Comparison of ENCODE assay signal across 19 cellular contexts in genomic region chr22:38125731-38126344, GRCh38. TPM values are rescaled to one million over a fixed set of nuclear protein-coding genes. Genes with fewer than 3 reads are reported as not detected.
DNase-seq lines count a peak whose midpoint lies in the region; ATAC-seq and TF ChIP-seq lines count a peak whose summit lies in the region.
"Had no signal": no experiment of that assay in that cellular context is flagged by ENCODE, and none has a peak within 500 bp of the region (broad histone marks: within the 10 kb centered on the region; RNA-seq: fewer than 3 reads in every experiment).

No MANE protein-coding gene starts in this region.

- peaks cover 0 to 4% (median 0%) of the 10 kb centered on the region in 3 experiments; a peak in 2 of 7 replicates for H3K36me3 Mint-ChIP-seq in H9 (ENCODE audit: insufficient read depth in 1 of 3, low read depth in 3 of 3)

- peaks cover 4 to 7% of the 10 kb centered on the region in 2 experiments for H3K4me1 Mint-ChIP-seq in H9
- H3K4me1 Mint-ChIP-seq: CD14-positive monocyte had no signal

- no peak overlapping the region for H2BK120ac ChIP-seq in H9 (ENCODE audit: low read depth, low read length, poor library complexity, severe bottlenecking)

- H3K79me1 ChIP-seq in H9 (ENCODE audit: insufficient read depth, low read depth, low read length, poor library complexity, severe bottlenecking): no peaks in the 10 kb centered on the region

- no peak overlapping the region for H3T11ph ChIP-seq in H9 (ENCODE audit: low read length)

- H2BK15ac ChIP-seq in H9 (ENCODE audit: low read depth, low read length): no peak overlapping the region

- H3K27ac Mint-ChIP-seq in H9: peak overlapping the region in 2 of 3 experiments; percentile 68 to 86; a peak in 2 of 7 replicates
- H3K27ac Mint-ChIP-seq: CD14-positive monocyte had no signal

- no peak overlapping the region for H2AK5ac ChIP-seq in H9 (ENCODE audit: insufficient read length, low read length)

- H3K79me2 ChIP-seq in H9 (ENCODE audit: insufficient read depth, low read length): no peaks in the 10 kb centered on the region

- no peaks in the 10 kb centered on the region for H3K27me3 Mint-ChIP-seq in H9 (ENCODE audit: low read depth)

- intact Hi-C loops in psoas muscle (cut with DNase I) (no loop called here), stomach (cut with DNase I; ENCODE audit: low total_unique reads) (no loop called here)

- DNase-seq in NCI-H2081 (lab: John Stamatoyannopoulos, UW) (peak; percentile 23 to 57), NCI-H2081 treated with DMSO at 0.1 percent for 48 hours (lab: John Stamatoyannopoulos, UW) (no peak), H9 (no peak), psoas muscle (no peak), GM10266 (ENCODE audit: extremely low spot score) (no peak), dedifferentiated amniotic fluid mesenchymal stem cell (ENCODE audit: extremely low spot score) (no peak), stomach (no peak)
- DNase-seq: Caco-2, HCEC 1CT, IMR-90, Kasumi-1, NCI-H1105 treated with DMSO at 0.1 percent for 48 hours, NCI-H1930, NCI-H82, SHP77 treated with DMSO at 0.1 percent for 48 hours had no signal

- WGBS in H9 (ENCODE audit: extremely low coverage, insufficient read length, low lambda C conversion rate): no CpG with 5 or more reads among the region's 16 CpGs
- 35 to 54% (median 38%) methylated on average over 15 to 16 of the region's 16 CpGs for WGBS in psoas muscle, 3 donors
- 67 to 90% (median 88%) methylated on average over 6 to 16 of the region's 16 CpGs for WGBS in stomach, 5 donors

- H3K14ac ChIP-seq in H9 (ENCODE audit: insufficient read depth, low read length): no peak overlapping the region; the same call in 1 of the 2 replicates

- H2BK5ac ChIP-seq in H9 (ENCODE audit: insufficient read length, low read length): no peak overlapping the region

- no peaks in the 10 kb centered on the region for H3K23me2 ChIP-seq in H9 (ENCODE audit: insufficient read length, low read depth, low read length, poor library complexity, severe bottlenecking)

- no peak overlapping the region for H2BK20ac ChIP-seq in H9 (ENCODE audit: low read depth, low read length, poor library complexity, severe bottlenecking)

- no peak overlapping the region for H2AFZ ChIP-seq in H9 (ENCODE audit: low read length)

- no peaks in the 10 kb centered on the region for H4K20me1 ChIP-seq in H9 (ENCODE audit: control insufficient read depth, insufficient read depth, insufficient read length)

- ATAC-seq in esophagus mucosa (peak; percentile 29), psoas muscle (peak; percentile 37 to 75 (median 66))
- ATAC-seq: Panc1 had no signal

- no peak overlapping the region for H3K4me2 ChIP-seq in H9 (ENCODE audit: insufficient read depth, insufficient read length, low read length)

- no peak overlapping the region for H2BK12ac ChIP-seq in H9 (ENCODE audit: insufficient read length, low read depth, low read length)

- H4K8ac ChIP-seq in H9 (replicated peaks; ENCODE audit: insufficient read length, low read depth, low read length): no peak overlapping the region

- H3K36me3 ChIP-seq in psoas muscle (ENCODE audit: insufficient read depth in 1 of 2, low read depth in 1 of 2) (peaks cover 0 to 8% of the 10 kb centered on the region in 2 donors), stomach (peaks cover 7 to 63% (median 46%) of the 10 kb centered on the region in 4 donors)

- no peak for TF ChIP-seq EP300 in stomach (IDR thresholded peaks at IDR 0.05)

- no peaks in the 10 kb centered on the region for H3K9me3 Mint-ChIP-seq in H9

- TF ChIP-seq CTCF in H9 (conservative IDR thresholded peaks at IDR 0.05): no peak
- TF ChIP-seq CTCF in psoas muscle (IDR thresholded peaks at IDR 0.05): no peak
- TF ChIP-seq CTCF in GM10266 (IDR thresholded peaks at IDR 0.05; ENCODE audit: control insufficient read depth, insufficient read depth, low read depth, missing control alignments): no peak
- no peak for TF ChIP-seq CTCF in stomach (IDR thresholded peaks at IDR 0.05)

- H4K5ac ChIP-seq in H9 (ENCODE audit: insufficient read length, low read depth, low read length): no peak overlapping the region

- H3K9ac ChIP-seq in H9 (ENCODE audit: extremely low read depth, insufficient read length, low read length): no peak overlapping the region

- H3K9me3 ChIP-seq in H9 (ENCODE audit: control insufficient read depth, low read depth, low read length): no peaks in the 10 kb centered on the region
- H3K9me3 ChIP-seq in psoas muscle: no peaks in the 10 kb centered on the region
- H3K9me3 ChIP-seq in stomach: no peaks in the 10 kb centered on the region
- H3K9me3 ChIP-seq: Caco-2 had no signal

- H3K4ac ChIP-seq in H9 (ENCODE audit: low read depth, low read length): no peak overlapping the region

- H3K56ac ChIP-seq in H9 (ENCODE audit: insufficient read length, low read depth, low read length): no peak overlapping the region

- TF ChIP-seq POLR2A in stomach (IDR thresholded peaks at IDR 0.05): no peak

- H3K4me3 ChIP-seq in psoas muscle: no peak overlapping the region
- no peak overlapping the region for H3K4me3 ChIP-seq in stomach

- H3K4me1 ChIP-seq in H9 (ENCODE audit: insufficient read depth, low read length) (no peaks in the 10 kb centered on the region), psoas muscle (peaks cover 9% of the 10 kb centered on the region), stomach (no peaks in the 10 kb centered on the region)
- H3K4me1 ChIP-seq: Caco-2 had no signal

- H3K27me3 ChIP-seq in H9 (ENCODE audit: insufficient read depth, low read length) (no peaks in the 10 kb centered on the region), psoas muscle (ENCODE audit: insufficient read depth in 3 of 3, low read length in 2 of 3) (no peaks in the 10 kb centered on the region), stomach (no peaks in the 10 kb centered on the region)

- H3K27ac ChIP-seq in H9 (ENCODE audit: insufficient read length, low read depth, low read length) (no peak overlapping the region), psoas muscle (no peak overlapping the region), stomach (no peak overlapping the region)

- no peak overlapping the region for H3K4me3 Mint-ChIP-seq in H9
- H3K4me3 Mint-ChIP-seq: CD14-positive monocyte had no signal

- H4K91ac ChIP-seq in H9 (ENCODE audit: insufficient read length, low read depth, low read length): no peak overlapping the region

- H3K23ac ChIP-seq in H9 (ENCODE audit: insufficient read length, low read depth, low read length): no peak overlapping the region

- no peak overlapping the region for H3K18ac ChIP-seq in H9 (ENCODE audit: insufficient read length, low read depth, low read length)

RNA-seq across cellular contexts. Expression of gene BAIAP2L2, which starts 15.4 kb away (rescaled TPM):
- total RNA-seq in H9 (2021): 2.0 and 2.3 TPM in 2 replicates
- total RNA-seq in esophagus mucosa: 4.5 TPM
- total RNA-seq in psoas muscle: under 1 TPM in 3 of 4 donors, not detected in 1; 0.26 to 0.71 (median 0.56) TPM
- polyA plus RNA-seq in psoas muscle: 1 to 10 TPM in 1 of 3 donors, under 1 TPM in 2; 0.23 to 5.1 (median 0.55) TPM
- total RNA-seq in stomach: 100 to 1,000 TPM in 1 of 5 donors, 10 to 100 TPM in 2, 1 to 10 TPM in 2; 1.3 to 397 (median 12.2) TPM
- 1 to 10 TPM; 1.2 to 6.8 (median 4.0) TPM for polyA plus RNA-seq in stomach
- total RNA-seq: A172 had no signal
- polyA plus RNA-seq: CD14-positive monocyte had no signal

RNA-seq across cellular contexts. Expression of gene SLC16A8, which starts 41.9 kb away (rescaled TPM):
- total RNA-seq in H9 (2021) (0.75 and 1.1 TPM in 2 replicates), esophagus mucosa (0.24 TPM), psoas muscle (under 1 TPM in 1 of 4 donors, not detected in 3; 0.23 TPM), stomach (not detected)
- polyA plus RNA-seq in psoas muscle (1 to 10 TPM in 1 of 3 donors, under 1 TPM in 2; 0.25 to 1.0 (median 0.33) TPM), stomach (under 1 TPM in 1 of 3 donors, not detected in 2; 0.48 TPM)
- total RNA-seq: A172, Caco-2, IMR-90 had no signal
- polyA plus RNA-seq: CD14-positive monocyte, IMR-90 had no signal

RNA-seq across cellular contexts. Expression of gene PLA2G6, which starts 55.8 kb away (rescaled TPM):
- 22.1 and 24.1 TPM in 2 replicates for total RNA-seq in H9 (2021)
- 12.8 TPM for total RNA-seq in esophagus mucosa
- total RNA-seq in psoas muscle: 10 to 100 TPM in 2 of 4 donors, 1 to 10 TPM in 2; 8.5 to 17.4 (median 11.4) TPM
- 1 to 10 TPM; 4.5 to 7.1 (median 7.1) TPM for polyA plus RNA-seq in psoas muscle
- 10 to 100 TPM; 24.0 to 68.3 (median 30.0) TPM for total RNA-seq in stomach
- polyA plus RNA-seq in stomach: 10 to 100 TPM in 2 of 3 donors, 1 to 10 TPM in 1; 6.0 to 24.8 (median 11.8) TPM

Comparison
In these comparisons a context has a peak if more than half of its experiments do, and no peak if none do; other contexts are left out.
1. DNase-seq: peak in NCI-H2081 (2 of 2); none in NCI-H2081 treated with DMSO at 0.1 percent for 48 hours (single experiment), H9 (single experiment), psoas muscle (0 of 2), GM10266 (single experiment), dedifferentiated amniotic fluid mesenchymal stem cell (single experiment) and stomach (single experiment).